In the genomic region with DNA sequence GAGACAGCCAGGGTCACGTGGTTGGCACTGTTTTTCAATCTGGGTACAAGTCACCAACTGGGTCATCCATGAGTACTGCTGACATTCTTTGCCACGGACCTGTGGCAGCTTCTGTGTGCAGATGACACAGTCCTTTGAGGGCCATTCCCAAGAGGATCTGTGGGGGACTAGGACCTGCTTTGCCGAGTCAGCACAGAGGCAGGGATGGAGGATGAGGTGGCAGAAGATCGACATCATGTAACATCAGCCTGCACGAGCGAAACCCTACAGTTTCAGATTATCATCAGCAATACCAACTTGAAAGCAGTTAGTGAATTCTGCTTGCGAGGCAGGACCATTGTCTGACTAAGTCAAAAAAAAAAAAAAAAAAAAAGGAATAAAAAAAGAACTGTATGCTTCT, we compare ENCODE assay signal across 14 cellular contexts.
A peak's percentile ranks its signal among the peaks of the same experiment; 100 is the strongest.
DNase-seq lines count a peak whose midpoint lies in the region; ATAC-seq and TF ChIP-seq lines count a peak whose summit lies in the region.
"Had no signal": no experiment of that assay in that cellular context is flagged by ENCODE, and none has a peak within 500 bp of the region (broad histone marks: within the 10 kb centered on the region; RNA-seq: fewer than 3 reads in every experiment).

No MANE protein-coding gene starts in this region.

- intact Hi-C loops in CD4-positive, alpha-beta T cell (cut with DNase I, micrococcal nuclease) = no loop called here

- TF ChIP-seq CTCF in CD4-positive, alpha-beta T cell (IDR thresholded peaks at IDR 0.05) = no peak
- TF ChIP-seq CTCF in MM.1S (IDR thresholded peaks at IDR 0.05; ENCODE audit: low read length) (no peak), right atrium auricular region (IDR thresholded peaks at IDR 0.05) (no peak)

- no peaks in the 10 kb centered on the region for H3K27me3 Mint-ChIP-seq in CD4-positive, alpha-beta T cell

- no peaks in the 10 kb centered on the region for H3K9me3 Mint-ChIP-seq in CD4-positive, alpha-beta T cell
- H3K9me3 Mint-ChIP-seq: immature natural killer cell, neural progenitor cell had no signal

- no peaks in the 10 kb centered on the region for H3K9me2 ChIP-seq in MM.1S (replicated peaks; ENCODE audit: insufficient read depth, low read length)

- no peak overlapping the region for H3K4me3 Mint-ChIP-seq in CD4-positive, alpha-beta T cell
- H3K4me3 Mint-ChIP-seq: immature natural killer cell, neural progenitor cell had no signal

- CTCF ChIA-PET in CD4-positive, alpha-beta T cell (lab: Charles Lee) = interaction anchor here (1.2 kb wide), 1 partner anchor 9 kb away, joined by 3 read pairs; no protein-coding TSS in a partner anchor

- H3K4me1 ChIP-seq in MM.1S (ENCODE audit: low read length) = peaks cover 8% of the 10 kb centered on the region
- peaks cover 0 to 7% of the 10 kb centered on the region in 2 donors for H3K4me1 ChIP-seq in right atrium auricular region
- H3K4me1 ChIP-seq: neural progenitor cell had no signal

- no peaks in the 10 kb centered on the region for H4K20me1 ChIP-seq in MM.1S (ENCODE audit: insufficient read depth, low read length)

- no peak for DNase-seq in CD4-positive, alpha-beta T cell
- DNase-seq in MM.1S (peak; percentile 45), right atrium auricular region (ENCODE audit: low spot score) (no peak)
- DNase-seq in activated naive CD4-positive, alpha-beta T cell treated with anti-CD3 and anti-CD28 coated beads, Interleukin-2, amount 50 U/mL, for 16 hours = peak; percentile 55
- DNase-seq in stimulated activated CD4-positive, alpha-beta T cell treated with anti-CD3 and anti-CD28 coated beads, Interleukin-2, amount 100 ng/mL, for 24 hours = peak; percentile 50 to 61
- DNase-seq: amniotic stem cell, DMS79, immature natural killer cell, SHP77, stomach had no signal

- H3K36me3 ChIP-seq in MM.1S (replicated peaks; ENCODE audit: insufficient read depth, low read length) (no peaks in the 10 kb centered on the region), right atrium auricular region (no peaks in the 10 kb centered on the region)
- H3K36me3 ChIP-seq: neural progenitor cell had no signal

- 0 out of 2 replicates have a peak overlapping the region, but pooled peaks have one; percentile 29 for H2AFZ ChIP-seq in MM.1S (ENCODE audit: low read length)
- H2AFZ ChIP-seq: neural progenitor cell had no signal

- ATAC-seq in CD4-positive, alpha-beta T cell (ENCODE audit: poor library complexity) = peak; percentile 28
- ATAC-seq in HG03139 (IDR thresholded peaks at IDR 0.05; ENCODE audit: unreplicated experiment) (no peak), HG02571 (IDR thresholded peaks at IDR 0.05; ENCODE audit: unreplicated experiment) (no peak)
- ATAC-seq: gastroesophageal sphincter had no signal

- H3K4me1 Mint-ChIP-seq in CD4-positive, alpha-beta T cell (ENCODE audit: low read depth) = peaks cover 76% of the 10 kb centered on the region

- H3K36me3 Mint-ChIP-seq in CD4-positive, alpha-beta T cell (ENCODE audit: low read depth) = peaks cover 74% of the 10 kb centered on the region
- H3K36me3 Mint-ChIP-seq: neural progenitor cell had no signal

- H3K4me3 ChIP-seq in MM.1S (ENCODE audit: low read length) = no peak overlapping the region; the same call in 1 of the 2 replicates
- H3K4me3 ChIP-seq in right atrium auricular region = no peak overlapping the region
- H3K4me3 ChIP-seq: gastroesophageal sphincter, neural progenitor cell, stomach had no signal

- no peaks in the 10 kb centered on the region for H3F3A ChIP-seq in MM.1S (ENCODE audit: insufficient read depth, low read length)

- H3K9ac ChIP-seq in MM.1S (ENCODE audit: low read length) = no peak overlapping the region
- H3K9ac ChIP-seq: neural progenitor cell had no signal

- H3K9me3 ChIP-seq in CD4-positive, alpha-beta T cell (ENCODE audit: control insufficient read depth, low read length) = no peaks in the 10 kb centered on the region
- no peaks in the 10 kb centered on the region for H3K9me3 ChIP-seq in MM.1S (replicated peaks; ENCODE audit: insufficient read depth, low read length)
- H3K9me3 ChIP-seq in right atrium auricular region = no peaks in the 10 kb centered on the region
- H3K9me3 ChIP-seq: gastroesophageal sphincter, stomach had no signal

- no peak overlapping the region for H3K27ac ChIP-seq in CD4-positive, alpha-beta T cell (ENCODE audit: low read depth, low read length)
- H3K27ac ChIP-seq in MM.1S (ENCODE audit: low read length) (peak overlapping the region; percentile 57; the same call in 1 of the 2 replicates), right atrium auricular region (no peak overlapping the region)
- H3K27ac ChIP-seq: gastroesophageal sphincter, neural progenitor cell, stomach had no signal

- H3K27ac Mint-ChIP-seq in CD4-positive, alpha-beta T cell = peak overlapping the region; percentile 61
- H3K27ac Mint-ChIP-seq: neural progenitor cell had no signal

- H3K4me2 ChIP-seq in MM.1S (ENCODE audit: low read depth, low read length) = peak overlapping the region; percentile 33; the same call in 1 of the 2 replicates
- H3K4me2 ChIP-seq: neural progenitor cell had no signal

- POLR2A ChIA-PET in CD4-positive, alpha-beta T cell (lab: Charles Lee) = interaction anchor here (1.4 kb wide), 1 partner anchor 36 kb away, joined by 3 read pairs; no protein-coding TSS in a partner anchor

- no peaks in the 10 kb centered on the region for H3K79me2 ChIP-seq in MM.1S (ENCODE audit: low read length)

- H3K27me3 ChIP-seq in CD4-positive, alpha-beta T cell (ENCODE audit: control insufficient read depth, insufficient read depth, low read length) = no peaks in the 10 kb centered on the region
- no peaks in the 10 kb centered on the region for H3K27me3 ChIP-seq in MM.1S (replicated peaks; ENCODE audit: insufficient read depth, low read length)
- H3K27me3 ChIP-seq in right atrium auricular region = no peaks in the 10 kb centered on the region
- H3K27me3 ChIP-seq: gastroesophageal sphincter, neural progenitor cell, stomach had no signal

Comparison
In these comparisons a context has a peak if more than half of its experiments do, and no peak if none do; other contexts are left out.
1. DNase-seq: peak in MM.1S (single experiment), activated naive CD4-positive, alpha-beta T cell treated with anti-CD3 and anti-CD28 coated beads, Interleukin-2, amount 50 U/mL, for 16 hours (single experiment) and stimulated activated CD4-positive, alpha-beta T cell treated with anti-CD3 and anti-CD28 coated beads, Interleukin-2, amount 100 ng/mL, for 24 hours (2 of 2); none in CD4-positive, alpha-beta T cell (0 of 10) and right atrium auricular region (single experiment).